Comparison of ENCODE assay signal across 8 cellular contexts in the genomic region with DNA sequence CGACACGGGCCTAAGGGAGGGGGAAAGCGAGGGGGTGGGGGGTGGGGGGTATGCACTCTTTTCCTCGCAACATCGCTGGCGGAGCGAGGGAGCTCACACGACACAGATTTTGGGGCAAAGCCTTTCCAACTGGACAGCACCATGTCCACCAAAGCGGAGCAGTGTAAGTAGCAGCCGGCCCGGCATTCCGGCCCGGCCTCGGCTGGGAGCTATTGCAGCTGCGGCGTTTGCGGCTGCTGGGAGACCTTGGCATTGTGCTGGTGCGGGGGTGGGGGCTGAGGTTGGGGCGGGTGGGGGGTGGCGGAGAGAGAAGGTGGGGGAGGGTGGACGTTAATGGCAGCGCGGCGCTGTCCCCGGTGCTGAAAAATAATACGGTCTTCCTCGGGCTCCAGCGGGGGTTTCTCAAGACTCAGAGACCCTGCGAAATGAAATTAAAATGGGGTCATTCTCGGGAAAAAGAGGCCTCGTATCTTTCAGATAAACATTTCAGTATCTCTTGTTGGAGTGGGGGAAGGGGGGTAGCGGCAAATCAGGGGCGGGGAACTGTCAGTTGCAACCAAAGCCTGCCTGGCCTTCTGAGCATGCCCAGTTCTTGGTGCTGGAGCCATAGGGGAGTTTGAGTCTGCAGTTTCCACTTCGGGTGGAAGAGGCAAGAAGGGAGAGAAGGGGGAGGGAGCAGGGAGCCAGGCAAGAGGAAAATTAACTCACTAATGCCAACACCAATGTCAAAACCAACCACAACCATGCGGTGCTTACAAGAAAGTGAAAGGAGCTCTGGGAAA. TPM values are rescaled to one million over a fixed set of nuclear protein-coding genes. Genes with fewer than 3 reads are reported as not detected.
A peak's percentile ranks its signal among the peaks of the same experiment; 100 is the strongest.
DNase-seq lines count a peak whose midpoint lies in the region; ATAC-seq and TF ChIP-seq lines count a peak whose summit lies in the region.
"Had no signal": no experiment of that assay in that cellular context is flagged by ENCODE, and none has a peak within 500 bp of the region (broad histone marks: within the 10 kb centered on the region; RNA-seq: fewer than 3 reads in every experiment).

UNC79 (plus strand) TSS at position 51 of the 782 bp plus-strand sequence; CDS start at position 142, 91 bp downstream.

- H3K36me3 ChIP-seq in skeletal muscle satellite cell (ENCODE audit: insufficient read depth, low read length) = no peaks in the 10 kb centered on the region

- no peaks in the 10 kb centered on the region for H3K36me3 Mint-ChIP-seq in T-cell

- H3K9me3 Mint-ChIP-seq in T-cell = peaks cover 8 to 11% (median 11%) of the 10 kb centered on the region in 3 donors

- no peak within 1 kb of the TSS for H3K9ac ChIP-seq in skeletal muscle satellite cell (ENCODE audit: low read depth, low read length)

- H3K27me3 ChIP-seq in skeletal muscle satellite cell (ENCODE audit: control insufficient read depth, insufficient read depth, low read length) = peaks cover 9% of the 10 kb centered on the region

- ATAC-seq in left ventricle myocardium superior (peak; percentile 25), HG03457 (IDR thresholded peaks at IDR 0.05; ENCODE audit: unreplicated experiment) (no peak), T-cell (replicated peaks in 1 of 4) (no peak)

- peak within 1 kb of the TSS in 1 of 2 donors; percentile 19 for H3K27ac Mint-ChIP-seq in T-cell

- H3K9me3 ChIP-seq in skeletal muscle satellite cell (replicated peaks; ENCODE audit: low read length) = no peaks in the 10 kb centered on the region

- no peak within 1 kb of the TSS for H3K4me3 ChIP-seq in skeletal muscle satellite cell (ENCODE audit: low read length)

- CTCF ChIA-PET in GM10248 (lab: Yijun Ruan, JAX) (no interaction called here), T-cell (lab: Charles Lee) (no interaction called here)

- peaks cover 48 to 50% of the 10 kb centered on the region in 2 donors for H3K27me3 Mint-ChIP-seq in T-cell

- no peaks in the 10 kb centered on the region for H3K4me1 Mint-ChIP-seq in T-cell

- H3K4me1 ChIP-seq in skeletal muscle satellite cell (ENCODE audit: control insufficient read depth, insufficient read depth, low read length) = no peaks in the 10 kb centered on the region

- POLR2A ChIA-PET in GM10248 (lab: Yijun Ruan, JAX) = interaction anchor here (0.7 kb wide), 1 partner anchor 693 kb away, joined by 3 read pairs; no protein-coding TSS in a partner anchor
- POLR2A ChIA-PET in T-cell (lab: Charles Lee) = no interaction called here

- H3K4me3 Mint-ChIP-seq in T-cell = no peak within 1 kb of the TSS

- DNase-seq in NCI-H1105 treated with DMSO at 0.1 percent for 48 hours (lab: John Stamatoyannopoulos, UW) (peak; percentile 92), SHP77 treated with DMSO at 0.1 percent for 48 hours (lab: John Stamatoyannopoulos, UW) (peak; percentile 86), left ventricle myocardium superior (peak; percentile 29), GM10248 (ENCODE audit: extremely low spot score) (no peak), T-cell (no peak)
- DNase-seq: central memory CD4-positive, alpha-beta T cell had no signal

- TF ChIP-seq CTCF in GM10248 (IDR thresholded peaks at IDR 0.05; ENCODE audit: control extremely low read depth, extremely low read depth, low read depth, missing control alignments) = no peak

- intact Hi-C loops in left ventricle myocardium superior (cut with micrococcal nuclease) = no loop called here

- H3K4me2 ChIP-seq in skeletal muscle satellite cell (ENCODE audit: low read length) = peak within 1 kb of the TSS; percentile 64

RNA-seq across cellular contexts. Expression of gene UNC79, which starts in this region (rescaled TPM):
- 0.25 TPM for total RNA-seq in left ventricle myocardium superior
- under 0.01 TPM in 2 replicates for total RNA-seq in skeletal muscle satellite cell (2012; rRNA removed)
- total RNA-seq in T-cell = under 1 TPM in 2 of 5 donors, not detected in 3; 0.06 to 0.07 TPM

Comparison
In these comparisons a context has a peak if more than half of its experiments do, and no peak if none do; other contexts are left out.
1. Peak in DNase-seq and ATAC-seq in left ventricle myocardium superior; RNA of the gene not detected or under 1 TPM.
2. DNase-seq: peak in NCI-H1105 treated with DMSO at 0.1 percent for 48 hours (single experiment) and SHP77 treated with DMSO at 0.1 percent for 48 hours (single experiment); none in GM10248 (single experiment) and T-cell (0 of 34).